In genomic region chr2:106020032-106020431, GRCh38 we compare ENCODE assay signal across 17 cellular contexts.
DNase-seq lines count a peak whose midpoint lies in the region; ATAC-seq and TF ChIP-seq lines count a peak whose summit lies in the region.
"Had no signal": no experiment of that assay in that cellular context is flagged by ENCODE, and none has a peak within 500 bp of the region (broad histone marks: within the 10 kb centered on the region; RNA-seq: fewer than 3 reads in every experiment).

No MANE protein-coding gene starts in this region.

- no peaks in the 10 kb centered on the region; the same call in 1 of the 2 replicates for H4K20me1 ChIP-seq in GM23338 (replicated peaks; ENCODE audit: insufficient read depth)

- H3K27me3 Mint-ChIP-seq in GM23338 (ENCODE audit: insufficient read depth, low read depth, poor library complexity) (no peaks in the 10 kb centered on the region), brain (peaks cover 6% of the 10 kb centered on the region)
- H3K27me3 Mint-ChIP-seq in activated T-cell treated with anti-CD3 and anti-CD28 coated beads, Interleukin-2, amount 50 U/mL, for 4 hours (ENCODE audit: low read depth): no peaks in the 10 kb centered on the region
- H3K27me3 Mint-ChIP-seq: CD4-positive, alpha-beta T cell; central memory CD8-positive, alpha-beta T cell had no signal

- H3K4me2 ChIP-seq in GM23338: no peak overlapping the region
- H3K4me2 ChIP-seq: SK-N-SH had no signal

- H3K36me3 ChIP-seq in GM23338 (ENCODE audit: insufficient read depth) (no peaks in the 10 kb centered on the region), gastroesophageal sphincter (no peaks in the 10 kb centered on the region), rectal smooth muscle tissue (ENCODE audit: control insufficient read depth, insufficient read depth, low read length) (no peaks in the 10 kb centered on the region), vagina (no peaks in the 10 kb centered on the region), Peyer's patch (no peaks in the 10 kb centered on the region)
- H3K36me3 ChIP-seq: spleen had no signal

- TF ChIP-seq EP300 in gastroesophageal sphincter (IDR thresholded peaks at IDR 0.05): no peak

- intact Hi-C loops in vagina (cut with DNase I): no loop called here

- ATAC-seq in GM23338 (no peak), gastroesophageal sphincter (no peak), GM18873 (IDR thresholded peaks at IDR 0.05; ENCODE audit: low FRiP score, unreplicated experiment) (no peak)
- ATAC-seq in activated T-cell treated with anti-CD3 and anti-CD28 coated beads, Interleukin-2, amount 50 U/mL, for 4 hours: no peak

- no peaks in the 10 kb centered on the region; the same call in 2 of the 3 replicates for H3K9me3 Mint-ChIP-seq in GM23338
- H3K9me3 Mint-ChIP-seq in brain: no peaks in the 10 kb centered on the region
- no peaks in the 10 kb centered on the region for H3K9me3 Mint-ChIP-seq in activated T-cell treated with anti-CD3 and anti-CD28 coated beads, Interleukin-2, amount 50 U/mL, for 4 hours
- H3K9me3 Mint-ChIP-seq: CD4-positive, alpha-beta T cell; central memory CD8-positive, alpha-beta T cell had no signal

- no peak for TF ChIP-seq POLR2A in gastroesophageal sphincter (IDR thresholded peaks at IDR 0.05)
- no peak for TF ChIP-seq POLR2A in vagina (IDR thresholded peaks at IDR 0.05)
- no peak for TF ChIP-seq POLR2A in Peyer's patch (IDR thresholded peaks at IDR 0.05)

- H3K4me1 Mint-ChIP-seq in GM23338 (peaks cover 16% of the 10 kb centered on the region), brain (peaks cover 20% of the 10 kb centered on the region)
- peaks cover 10% of the 10 kb centered on the region for H3K4me1 Mint-ChIP-seq in activated T-cell treated with anti-CD3 and anti-CD28 coated beads, Interleukin-2, amount 50 U/mL, for 4 hours (ENCODE audit: low read depth)

- H3K4me3 ChIP-seq in GM23338 (no peak overlapping the region), gastroesophageal sphincter (no peak overlapping the region), rectal smooth muscle tissue (ENCODE audit: low read length) (no peak overlapping the region), vagina (no peak overlapping the region), Peyer's patch (no peak overlapping the region)
- H3K4me3 ChIP-seq: spleen had no signal

- no peak overlapping the region for H3K9ac ChIP-seq in rectal smooth muscle tissue (ENCODE audit: low read length)
- H3K9ac ChIP-seq: SK-N-SH had no signal

- no peaks in the 10 kb centered on the region for H3K9me3 ChIP-seq in gastroesophageal sphincter
- no peaks in the 10 kb centered on the region for H3K9me3 ChIP-seq in vagina
- H3K9me3 ChIP-seq in Peyer's patch: no peaks in the 10 kb centered on the region
- H3K9me3 ChIP-seq: SK-N-SH, spleen had no signal

- peaks cover 14% of the 10 kb centered on the region; the same call in 1 of the 2 replicates for H3K9me2 ChIP-seq in GM23338 (ENCODE audit: insufficient read depth)
- H3K9me2 ChIP-seq: SK-N-SH had no signal

- H3K4me1 ChIP-seq in GM23338 (ENCODE audit: insufficient read depth): no peaks in the 10 kb centered on the region
- peaks cover 8 to 28% (median 23%) of the 10 kb centered on the region in 3 donors for H3K4me1 ChIP-seq in gastroesophageal sphincter
- peaks cover 11% of the 10 kb centered on the region for H3K4me1 ChIP-seq in rectal smooth muscle tissue (ENCODE audit: control insufficient read depth, insufficient read depth, low read length)
- peaks cover 21% of the 10 kb centered on the region for H3K4me1 ChIP-seq in vagina
- H3K4me1 ChIP-seq in Peyer's patch: no peaks in the 10 kb centered on the region

- H3K27ac ChIP-seq in GM23338 (ENCODE audit: low read depth): no peak overlapping the region
- H3K27ac ChIP-seq in gastroesophageal sphincter: peak overlapping the region in 3 of 4 donors; percentile 52 to 74 (median 64)
- H3K27ac ChIP-seq in rectal smooth muscle tissue (ENCODE audit: low read depth, low read length): peak overlapping the region; percentile 2
- no peak overlapping the region for H3K27ac ChIP-seq in vagina
- H3K27ac ChIP-seq in Peyer's patch: no peak overlapping the region
- H3K27ac ChIP-seq: spleen had no signal

- H3K79me2 ChIP-seq in GM23338 (replicated peaks; ENCODE audit: insufficient read depth): no peaks in the 10 kb centered on the region

- H2AFZ ChIP-seq in GM23338: peak overlapping the region; percentile 43; the same call in 1 of the 2 replicates

- TF ChIP-seq CTCF in GM23338 (conservative IDR thresholded peaks at IDR 0.05; ENCODE audit: low read depth in 2 of 2): no peak
- no peak for TF ChIP-seq CTCF in brain (conservative IDR thresholded peaks at IDR 0.05)
- TF ChIP-seq CTCF in gastroesophageal sphincter (IDR thresholded peaks at IDR 0.05): no peak
- no peak for TF ChIP-seq CTCF in vagina (IDR thresholded peaks at IDR 0.05)
- TF ChIP-seq CTCF in Peyer's patch (IDR thresholded peaks at IDR 0.05): no peak

- DNase-seq in GM23338 (ENCODE audit: low spot score): no peak
- DNase-seq in activated T-cell treated with anti-CD3 and anti-CD28 coated beads, Interleukin-2, amount 50 U/mL, for 4 hours: no peak
- DNase-seq in vagina (ENCODE audit: extremely low spot score in 2 of 2): no peak
- no peak for DNase-seq in Peyer's patch
- DNase-seq: activated CD4-positive, CD25-positive, alpha-beta regulatory T cell treated with anti-CD3 and anti-CD28 coated beads, Interleukin-2, amount 50 U/mL, for 72 hours; CD4-positive, alpha-beta T cell; foreskin melanocyte; Kasumi-1; NCI-H774; spleen; T-helper 9 cell had no signal

- H3K27ac Mint-ChIP-seq in GM23338: no peak overlapping the region
- peak overlapping the region in 3 of 5 experiments; percentile 59 to 83 (median 70) for H3K27ac Mint-ChIP-seq in brain
- H3K27ac Mint-ChIP-seq: CD4-positive, alpha-beta T cell had no signal

- H3K36me3 Mint-ChIP-seq in GM23338 (ENCODE audit: low read depth) (no peaks in the 10 kb centered on the region), brain (no peaks in the 10 kb centered on the region)
- no peaks in the 10 kb centered on the region for H3K36me3 Mint-ChIP-seq in activated T-cell treated with anti-CD3 and anti-CD28 coated beads, Interleukin-2, amount 50 U/mL, for 4 hours (ENCODE audit: insufficient read depth)

- 3 to 30% methylated on average over 3 to 4 of the region's 4 CpGs for WGBS in gastroesophageal sphincter (ENCODE audit: low coverage in 1 of 2), 2 donors

- no peaks in the 10 kb centered on the region for H3F3A ChIP-seq in GM23338 (replicated peaks; ENCODE audit: low read depth)

- H3K4me3 Mint-ChIP-seq in GM23338: no peak overlapping the region
- H3K4me3 Mint-ChIP-seq in brain: peak overlapping the region in 4 of 5 experiments; percentile 14 to 69 (median 45)
- H3K4me3 Mint-ChIP-seq in activated T-cell treated with anti-CD3 and anti-CD28 coated beads, Interleukin-2, amount 50 U/mL, for 4 hours: no peak overlapping the region
- H3K4me3 Mint-ChIP-seq: CD4-positive, alpha-beta T cell; central memory CD8-positive, alpha-beta T cell had no signal

- no peaks in the 10 kb centered on the region for H3K27me3 ChIP-seq in GM23338 (ENCODE audit: insufficient read depth)
- H3K27me3 ChIP-seq in gastroesophageal sphincter: no peaks in the 10 kb centered on the region
- H3K27me3 ChIP-seq in rectal smooth muscle tissue (ENCODE audit: control insufficient read depth, insufficient read depth, low read length): no peaks in the 10 kb centered on the region
- H3K27me3 ChIP-seq in vagina: no peaks in the 10 kb centered on the region
- no peaks in the 10 kb centered on the region for H3K27me3 ChIP-seq in Peyer's patch
- H3K27me3 ChIP-seq: spleen had no signal

TF ChIP-seq in GM23338, 12 proteins besides CTCF, POLR2A, EP300 and RAD21:
- TF ChIP-seq EZH2 (IDR thresholded peaks at IDR 0.05; ENCODE audit: low read depth, unreplicated experiment) (no peak), CREB1 (CRISPR knock-in tag; IDR thresholded peaks at IDR 0.05; ENCODE audit: low read depth) (no peak), NANOG (IDR thresholded peaks at IDR 0.05; ENCODE audit: borderline replicate concordance) (no peak), STAT1 (IDR thresholded peaks at IDR 0.05; ENCODE audit: unreplicated experiment) (no peak), ZNF331 (CRISPR knock-in tag; IDR thresholded peaks at IDR 0.05; ENCODE audit: low read depth) (no peak), POLR2AphosphoS5 (IDR thresholded peaks at IDR 0.05; ENCODE audit: low read depth) (no peak)

Comparison
In these comparisons a context has a peak if more than half of its experiments do, and no peak if none do; other contexts are left out.
1. H3K27ac ChIP-seq: peak in gastroesophageal sphincter (3 of 4) and rectal smooth muscle tissue (single experiment); none in GM23338 (single experiment), vagina (single experiment) and Peyer's patch (0 of 4).
2. H3K4me3 Mint-ChIP-seq: peak in brain (4 of 5); none in GM23338 (single experiment) and activated T-cell treated with anti-CD3 and anti-CD28 coated beads, Interleukin-2, amount 50 U/mL, for 4 hours (single experiment).